Comparison of ENCODE assay signal across 23 cellular contexts in the genomic region with DNA sequence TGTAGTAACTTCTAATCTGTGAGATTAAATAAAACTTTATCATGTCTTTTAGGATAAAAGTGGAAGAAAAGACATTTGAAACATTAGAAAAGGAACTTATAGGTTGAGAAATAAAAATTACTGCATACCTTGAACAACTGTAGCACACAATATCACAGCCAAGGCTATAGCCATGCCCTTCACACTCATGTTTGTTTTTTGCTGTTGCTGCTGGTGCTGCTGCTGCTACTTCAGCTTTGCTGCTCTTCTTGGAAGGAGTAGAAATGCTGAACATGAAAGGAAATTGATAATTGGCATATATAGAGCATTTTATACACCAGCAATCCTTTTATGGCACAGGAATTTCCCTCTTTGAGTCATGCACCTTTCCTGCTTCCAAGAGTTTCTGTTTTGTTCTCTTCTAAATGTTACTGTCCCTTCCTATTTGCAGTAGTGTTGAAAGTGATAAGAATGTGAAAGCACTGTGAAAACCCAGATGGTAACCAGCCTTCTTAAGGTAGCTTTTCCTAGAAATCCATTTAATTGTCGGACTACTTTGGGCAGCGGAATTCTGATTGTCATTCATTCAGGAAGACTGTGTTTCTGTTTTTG. TPM values are rescaled to one million over a fixed set of nuclear protein-coding genes. Genes with fewer than 3 reads are reported as not detected.
DNase-seq lines count a peak whose midpoint lies in the region; ATAC-seq and TF ChIP-seq lines count a peak whose summit lies in the region.
"Had no signal": no experiment of that assay in that cellular context is flagged by ENCODE, and none has a peak within 500 bp of the region (broad histone marks: within the 10 kb centered on the region; RNA-seq: fewer than 3 reads in every experiment).

A gene (minus strand): TSS at position 272 of the 591 bp plus-strand sequence. CDS start 83 bp downstream, at position 189.

- H3K27ac Mint-ChIP-seq in GM23338 = no peak within 1 kb of the TSS
- H3K27ac Mint-ChIP-seq in stimulated activated naive B cell treated with anti-CD40 and anti-IgM and Interleukin-4, amounts not matched to agents 10 μg/mL and 1 μg/mL and 100 μg/mL, for 72 hours = no peak within 1 kb of the TSS
- H3K27ac Mint-ChIP-seq: activated T-helper 2 cell treated with anti-CD3 and anti-CD28 coated beads, Interferon-gamma antibody, Interleukin-2, Interleukin-4, amounts not matched to agents 10 μg/mL and 5 μg/mL and 100 μg/mL, durations not matched to agents 14 hours and 24 hours and 36 hours; nephron; stimulated activated naive CD8-positive, alpha-beta T cell treated with anti-CD3 and anti-CD28 coated beads, Interleukin-15, Interleukin-2, amounts not matched to agents 100 ng/mL and 50 ng/mL, for 24 hours; T-helper 17 cell had no signal

- intact Hi-C loops in mucosa of descending colon (cut with DNase I, micrococcal nuclease) = no loop called here

- H3K9me3 Mint-ChIP-seq in GM23338 = no peaks in the 10 kb centered on the region
- H3K9me3 Mint-ChIP-seq in stimulated activated naive B cell treated with anti-CD40 and anti-IgM and Interleukin-4, amounts not matched to agents 10 μg/mL and 1 μg/mL and 100 μg/mL, for 72 hours = no peaks in the 10 kb centered on the region
- H3K9me3 Mint-ChIP-seq: activated T-helper 2 cell treated with anti-CD3 and anti-CD28 coated beads, Interferon-gamma antibody, Interleukin-2, Interleukin-4, amounts not matched to agents 10 μg/mL and 5 μg/mL and 100 μg/mL, durations not matched to agents 14 hours and 24 hours and 36 hours; nephron; stimulated activated naive CD8-positive, alpha-beta T cell treated with anti-CD3 and anti-CD28 coated beads, Interleukin-15, Interleukin-2, amounts not matched to agents 100 ng/mL and 50 ng/mL, for 24 hours had no signal

- no peaks in the 10 kb centered on the region for H4K20me1 ChIP-seq in GM23338 (replicated peaks; ENCODE audit: insufficient read depth)

- DNase-seq in GM23338 (ENCODE audit: low spot score) (no peak), NAMALWA (ENCODE audit: low spot score) (peak; percentile 24), dermis blood vessel endothelial cell (peak; percentile 77), mucosa of descending colon (no peak)
- DNase-seq in stimulated activated naive B cell treated with anti-CD40 and anti-IgM and Interleukin-4, amounts not matched to agents 10 μg/mL and 1 μg/mL and 100 μg/mL, for 72 hours = no peak
- DNase-seq in effector CD4-positive, alpha-beta T cell = no peak
- no peak for DNase-seq in effector memory CD4-positive, alpha-beta T cell
- DNase-seq: activated CD8-positive, alpha-beta memory T cell treated with anti-CD3 and anti-CD28 coated beads, Interleukin-2, amount 50 U/mL, for 4 hours; brain microvascular endothelial cell; DND-41; left cardiac atrium; NCI-H1436 treated with DMSO at 0.1 percent for 48 hours; NCI-H69; T-helper 17 cell; transverse colon had no signal

- TF ChIP-seq CTCF in GM23338 (conservative IDR thresholded peaks at IDR 0.05; ENCODE audit: low read depth in 2 of 2) = no peak
- TF ChIP-seq CTCF in mucosa of descending colon (IDR thresholded peaks at IDR 0.05) = no peak

- H3K27me3 Mint-ChIP-seq in GM23338 (ENCODE audit: insufficient read depth, low read depth, poor library complexity) = no peaks in the 10 kb centered on the region
- H3K27me3 Mint-ChIP-seq in stimulated activated naive B cell treated with anti-CD40 and anti-IgM and Interleukin-4, amounts not matched to agents 10 μg/mL and 1 μg/mL and 100 μg/mL, for 72 hours = peaks cover 0 to 2% of the 10 kb centered on the region in 2 donors

- H3K79me2 ChIP-seq in GM23338 (replicated peaks; ENCODE audit: insufficient read depth) = no peaks in the 10 kb centered on the region

- no peak within 1 kb of the TSS for H3K4me3 Mint-ChIP-seq in GM23338
- H3K4me3 Mint-ChIP-seq in stimulated activated naive B cell treated with anti-CD40 and anti-IgM and Interleukin-4, amounts not matched to agents 10 μg/mL and 1 μg/mL and 100 μg/mL, for 72 hours = no peak within 1 kb of the TSS
- H3K4me3 Mint-ChIP-seq: nephron; stimulated activated naive CD8-positive, alpha-beta T cell treated with anti-CD3 and anti-CD28 coated beads, Interleukin-15, Interleukin-2, amounts not matched to agents 100 ng/mL and 50 ng/mL, for 24 hours; T-helper 17 cell had no signal

- no peaks in the 10 kb centered on the region for H3K9me3 ChIP-seq in mucosa of descending colon
- H3K9me3 ChIP-seq in effector memory CD4-positive, alpha-beta T cell (ENCODE audit: control insufficient read depth, low read length) = no peaks in the 10 kb centered on the region
- H3K9me3 ChIP-seq: SJSA1, transverse colon had no signal

- ATAC-seq in GM23338 (no peak), mucosa of descending colon (peak; percentile 84)
- no peak for ATAC-seq in stimulated activated naive B cell treated with anti-CD40 and anti-IgM and Interleukin-4, amounts not matched to agents 10 μg/mL and 1 μg/mL and 100 μg/mL, for 72 hours (replicated peaks)
- ATAC-seq: left cardiac atrium, Panc1, T-helper 17 cell had no signal

- no peaks in the 10 kb centered on the region for H3K36me3 Mint-ChIP-seq in GM23338 (ENCODE audit: low read depth)
- no peaks in the 10 kb centered on the region for H3K36me3 Mint-ChIP-seq in stimulated activated naive B cell treated with anti-CD40 and anti-IgM and Interleukin-4, amounts not matched to agents 10 μg/mL and 1 μg/mL and 100 μg/mL, for 72 hours

- no peaks in the 10 kb centered on the region for H3K4me1 ChIP-seq in GM23338 (ENCODE audit: insufficient read depth)
- H3K4me1 ChIP-seq in mucosa of descending colon (ENCODE audit: low read depth) = no peaks in the 10 kb centered on the region
- H3K4me1 ChIP-seq in effector memory CD4-positive, alpha-beta T cell (ENCODE audit: control insufficient read depth, insufficient read depth, low read length, poor library complexity, severe bottlenecking) = no peaks in the 10 kb centered on the region
- H3K4me1 ChIP-seq: SJSA1, transverse colon had no signal

- H3K36me3 ChIP-seq in GM23338 (ENCODE audit: insufficient read depth) = no peaks in the 10 kb centered on the region
- H3K36me3 ChIP-seq in mucosa of descending colon (ENCODE audit: low read depth) = no peaks in the 10 kb centered on the region
- H3K36me3 ChIP-seq in effector memory CD4-positive, alpha-beta T cell (ENCODE audit: control insufficient read depth, insufficient read depth, low read length) = no peaks in the 10 kb centered on the region
- H3K36me3 ChIP-seq: brain microvascular endothelial cell, SJSA1, transverse colon had no signal

- 0 out of 2 replicates have a peak within 1 kb of the TSS, but pooled peaks have one; percentile 41 for H3K27ac ChIP-seq in GM23338 (ENCODE audit: low read depth)
- no peak within 1 kb of the TSS for H3K27ac ChIP-seq in effector memory CD4-positive, alpha-beta T cell (ENCODE audit: insufficient read depth, low read length, poor library complexity, severe bottlenecking)
- H3K27ac ChIP-seq: brain microvascular endothelial cell, coronary artery, SJSA1, skin epidermis, transverse colon had no signal

- H3K9me2 ChIP-seq in GM23338 (ENCODE audit: insufficient read depth) = no peaks in the 10 kb centered on the region

- H3F3A ChIP-seq in GM23338 (replicated peaks; ENCODE audit: low read depth) = no peaks in the 10 kb centered on the region

- H3K4me1 Mint-ChIP-seq in GM23338 = no peaks in the 10 kb centered on the region
- H3K4me1 Mint-ChIP-seq in stimulated activated naive B cell treated with anti-CD40 and anti-IgM and Interleukin-4, amounts not matched to agents 10 μg/mL and 1 μg/mL and 100 μg/mL, for 72 hours = peaks cover 0 to 1% of the 10 kb centered on the region in 2 donors
- H3K4me1 Mint-ChIP-seq: nephron had no signal

- no peak within 1 kb of the TSS for H3K4me2 ChIP-seq in GM23338

- H2AFZ ChIP-seq in GM23338 = peak within 1 kb of the TSS; percentile 80

- no peak within 1 kb of the TSS for H3K4me3 ChIP-seq in GM23338
- no peak within 1 kb of the TSS for H3K4me3 ChIP-seq in mucosa of descending colon
- H3K4me3 ChIP-seq in effector memory CD4-positive, alpha-beta T cell (ENCODE audit: insufficient read depth, low read depth, low read length, poor library complexity, severe bottlenecking) = no peak within 1 kb of the TSS
- H3K4me3 ChIP-seq: coronary artery, SJSA1, skin epidermis, transverse colon had no signal

- no peaks in the 10 kb centered on the region for H3K27me3 ChIP-seq in GM23338 (ENCODE audit: insufficient read depth)
- H3K27me3 ChIP-seq in effector memory CD4-positive, alpha-beta T cell (replicated peaks; ENCODE audit: control insufficient read depth, insufficient read depth, low read length, poor library complexity, severe bottlenecking) = no peaks in the 10 kb centered on the region
- H3K27me3 ChIP-seq: brain microvascular endothelial cell, SJSA1, transverse colon had no signal

TF ChIP-seq in GM23338, 12 proteins besides CTCF, POLR2A, EP300 and RAD21 (continues in another document):
- TF ChIP-seq EZH2phosphoT487 (IDR thresholded peaks at IDR 0.05; ENCODE audit: unreplicated experiment) (no peak), EZH2 (IDR thresholded peaks at IDR 0.05; ENCODE audit: low read depth, unreplicated experiment) (no peak)

RNA-seq across cellular contexts. Expression of the gene that starts here (rescaled TPM):
- 0.23 and 1.9 TPM in 2 replicates for total RNA-seq in GM23338 (2014; rRNA removed; shearing (Covaris generic))
- polyA plus RNA-seq in GM23338 (2016; fragmentation: Nextera tagmentation; extraction: Ambion mirVana) = 0.54 and 0.81 TPM in 2 replicates
- total RNA-seq in dermis blood vessel endothelial cell = 2.0 and 2.7 TPM in 2 replicates
- under 1 TPM in 2 of 3 donors, not detected in 1; 0.19 to 0.72 TPM for total RNA-seq in mucosa of descending colon
- total RNA-seq: activated T-helper 2 cell treated with anti-CD3 and anti-CD28 coated beads, Interferon-gamma antibody, Interleukin-2, Interleukin-4, amounts not matched to agents 10 μg/mL and 5 μg/mL and 100 μg/mL, durations not matched to agents 14 hours and 24 hours and 36 hours; frontal cortex; SJSA1; T-helper 17 cell; transverse colon had no signal

Comparison
In these comparisons a context has a peak if more than half of its experiments do, and no peak if none do; other contexts are left out.
1. Peak in ATAC-seq in mucosa of descending colon; RNA of the gene not detected or under 1 TPM.
2. DNase-seq: peak in NAMALWA (single experiment) and dermis blood vessel endothelial cell (single experiment); none in GM23338 (single experiment), mucosa of descending colon (0 of 3), stimulated activated naive B cell treated with anti-CD40 and anti-IgM and Interleukin-4, amounts not matched to agents 10 μg/mL and 1 μg/mL and 100 μg/mL, for 72 hours (single experiment), effector CD4-positive, alpha-beta T cell (single experiment) and effector memory CD4-positive, alpha-beta T cell (0 of 3).